1 cellular context compared by ENCODE assay signal in the genomic region with DNA sequence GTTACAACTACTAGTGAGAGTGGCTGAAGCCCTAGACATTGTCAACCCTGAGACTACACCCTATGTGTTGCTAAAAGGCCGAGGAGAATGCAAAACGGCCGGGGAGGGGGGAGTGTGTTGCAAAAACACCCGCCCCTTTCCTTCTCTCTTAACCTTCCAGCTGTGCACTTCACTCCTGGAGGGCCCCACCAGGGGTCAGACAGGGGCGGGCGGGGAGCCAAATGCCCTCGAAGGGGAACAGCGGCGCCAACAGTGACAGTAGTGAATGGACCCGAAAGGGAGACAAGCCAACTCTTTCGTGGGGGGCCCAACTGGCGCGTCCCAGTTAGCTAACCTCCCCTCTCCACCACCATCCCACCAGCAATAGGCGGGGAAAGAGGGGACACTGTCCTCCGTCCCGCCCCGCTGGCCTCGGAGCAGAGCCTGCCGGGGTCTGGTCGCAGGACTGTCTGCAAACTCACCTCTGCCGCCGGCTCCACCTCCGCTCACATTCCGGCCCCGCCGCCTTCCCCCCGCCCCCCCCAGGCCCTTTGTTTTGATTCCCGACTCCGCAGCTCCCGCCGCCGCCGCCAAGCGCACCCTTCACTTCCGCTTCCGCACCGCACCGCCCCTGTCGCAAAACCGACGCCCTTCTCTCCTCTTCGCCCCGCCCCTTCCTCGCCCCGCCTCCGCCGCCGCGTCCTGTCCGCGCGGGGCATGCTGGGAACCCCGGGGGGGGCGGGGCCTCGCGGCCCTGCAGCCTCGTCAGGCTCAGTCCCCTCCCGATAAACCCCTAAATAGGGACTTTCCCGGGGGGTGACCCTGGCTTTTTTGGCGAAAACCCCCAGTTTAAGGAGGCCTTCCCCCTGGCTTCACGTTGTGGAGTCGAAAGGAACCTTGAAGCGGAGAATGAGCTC.
TF ChIP-seq lines count a peak whose summit lies in the region.

A gene with protein sequence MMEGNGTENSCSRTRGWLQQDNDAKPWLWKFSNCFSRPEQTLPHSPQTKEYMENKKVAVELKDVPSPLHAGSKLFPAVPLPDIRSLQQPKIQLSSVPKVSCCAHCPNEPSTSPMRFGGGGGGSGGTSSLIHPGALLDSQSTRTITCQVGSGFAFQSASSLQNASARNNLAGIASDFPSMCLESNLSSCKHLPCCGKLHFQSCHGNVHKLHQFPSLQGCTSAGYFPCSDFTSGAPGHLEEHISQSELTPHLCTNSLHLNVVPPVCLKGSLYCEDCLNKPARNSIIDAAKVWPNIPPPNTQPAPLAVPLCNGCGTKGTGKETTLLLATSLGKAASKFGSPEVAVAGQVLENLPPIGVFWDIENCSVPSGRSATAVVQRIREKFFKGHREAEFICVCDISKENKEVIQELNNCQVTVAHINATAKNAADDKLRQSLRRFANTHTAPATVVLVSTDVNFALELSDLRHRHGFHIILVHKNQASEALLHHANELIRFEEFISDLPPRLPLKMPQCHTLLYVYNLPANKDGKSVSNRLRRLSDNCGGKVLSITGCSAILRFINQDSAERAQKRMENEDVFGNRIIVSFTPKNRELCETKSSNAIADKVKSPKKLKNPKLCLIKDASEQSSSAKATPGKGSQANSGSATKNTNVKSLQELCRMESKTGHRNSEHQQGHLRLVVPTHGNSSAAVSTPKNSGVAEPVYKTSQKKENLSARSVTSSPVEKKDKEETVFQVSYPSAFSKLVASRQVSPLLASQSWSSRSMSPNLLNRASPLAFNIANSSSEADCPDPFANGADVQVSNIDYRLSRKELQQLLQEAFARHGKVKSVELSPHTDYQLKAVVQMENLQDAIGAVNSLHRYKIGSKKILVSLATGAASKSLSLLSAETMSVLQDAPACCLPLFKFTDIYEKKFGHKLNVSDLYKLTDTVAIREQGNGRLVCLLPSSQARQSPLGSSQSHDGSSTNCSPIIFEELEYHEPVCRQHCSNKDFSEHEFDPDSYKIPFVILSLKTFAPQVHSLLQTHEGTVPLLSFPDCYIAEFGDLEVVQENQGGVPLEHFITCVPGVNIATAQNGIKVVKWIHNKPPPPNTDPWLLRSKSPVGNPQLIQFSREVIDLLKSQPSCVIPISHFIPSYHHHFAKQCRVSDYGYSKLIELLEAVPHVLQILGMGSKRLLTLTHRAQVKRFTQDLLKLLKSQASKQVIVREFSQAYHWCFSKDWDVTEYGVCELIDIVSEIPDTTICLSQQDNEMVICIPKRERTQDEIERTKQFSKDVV (N-terminal part only) (minus strand): TSS at position 598 of the 896 bp plus-strand sequence. CDS start 3,921 bp downstream, outside the sequence.

TF ChIP-seq in HEK293, 187 proteins besides CTCF, POLR2A, EP300 and RAD21 (continued from another document and continues in another):
- TF ChIP-seq, protein P1, sequence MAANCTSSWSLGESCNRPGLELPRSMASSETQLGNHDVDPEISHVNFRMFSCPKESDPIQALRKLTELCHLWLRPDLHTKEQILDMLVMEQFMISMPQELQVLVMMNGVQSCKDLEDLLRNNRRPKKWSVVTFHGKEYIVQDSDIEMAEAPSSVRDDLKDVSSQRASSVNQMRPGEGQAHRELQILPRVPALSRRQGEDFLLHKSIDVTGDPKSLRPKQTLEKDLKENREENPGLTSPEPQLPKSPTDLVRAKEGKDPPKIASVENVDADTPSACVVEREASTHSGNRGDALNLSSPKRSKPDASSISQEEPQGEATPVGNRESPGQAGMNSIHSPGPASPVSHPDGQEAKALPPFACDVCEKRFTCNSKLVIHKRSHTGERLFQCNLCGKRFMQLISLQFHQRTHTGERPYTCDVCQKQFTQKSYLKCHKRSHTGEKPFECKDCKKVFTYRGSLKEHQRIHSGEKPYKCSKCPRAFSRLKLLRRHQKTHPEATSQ (tag by site-specific recombination; IDR thresholded peaks at IDR 0.05): no peak
- no peak for TF ChIP-seq ZNF174 (tag by site-specific recombination; IDR thresholded peaks at IDR 0.05)
- peak; percentile 36; the same call in 1 of the 2 replicates for TF ChIP-seq ZNF639 (tag by site-specific recombination; IDR thresholded peaks at IDR 0.05)
- no peak for TF ChIP-seq ZNF701 (tag by site-specific recombination; IDR thresholded peaks at IDR 0.05)
- TF ChIP-seq ZNF776 (tag by site-specific recombination; IDR thresholded peaks at IDR 0.05; ENCODE audit: borderline replicate concordance): no peak
- peak; percentile 83 for TF ChIP-seq FEZF1 (tag by site-specific recombination; IDR thresholded peaks at IDR 0.05)
- no peak; the same call in 1 of the 2 replicates for TF ChIP-seq KLF7 (tag by site-specific recombination; IDR thresholded peaks at IDR 0.05; ENCODE audit: borderline replicate concordance)
- TF ChIP-seq ZEB2 (tag by site-specific recombination; IDR thresholded peaks at IDR 0.05): no peak; the same call in 1 of the 2 replicates
- TF ChIP-seq, protein P2, sequence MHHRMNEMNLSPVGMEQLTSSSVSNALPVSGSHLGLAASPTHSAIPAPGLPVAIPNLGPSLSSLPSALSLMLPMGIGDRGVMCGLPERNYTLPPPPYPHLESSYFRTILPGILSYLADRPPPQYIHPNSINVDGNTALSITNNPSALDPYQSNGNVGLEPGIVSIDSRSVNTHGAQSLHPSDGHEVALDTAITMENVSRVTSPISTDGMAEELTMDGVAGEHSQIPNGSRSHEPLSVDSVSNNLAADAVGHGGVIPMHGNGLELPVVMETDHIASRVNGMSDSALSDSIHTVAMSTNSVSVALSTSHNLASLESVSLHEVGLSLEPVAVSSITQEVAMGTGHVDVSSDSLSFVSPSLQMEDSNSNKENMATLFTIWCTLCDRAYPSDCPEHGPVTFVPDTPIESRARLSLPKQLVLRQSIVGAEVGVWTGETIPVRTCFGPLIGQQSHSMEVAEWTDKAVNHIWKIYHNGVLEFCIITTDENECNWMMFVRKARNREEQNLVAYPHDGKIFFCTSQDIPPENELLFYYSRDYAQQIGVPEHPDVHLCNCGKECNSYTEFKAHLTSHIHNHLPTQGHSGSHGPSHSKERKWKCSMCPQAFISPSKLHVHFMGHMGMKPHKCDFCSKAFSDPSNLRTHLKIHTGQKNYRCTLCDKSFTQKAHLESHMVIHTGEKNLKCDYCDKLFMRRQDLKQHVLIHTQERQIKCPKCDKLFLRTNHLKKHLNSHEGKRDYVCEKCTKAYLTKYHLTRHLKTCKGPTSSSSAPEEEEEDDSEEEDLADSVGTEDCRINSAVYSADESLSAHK (tag by site-specific recombination; IDR thresholded peaks at IDR 0.05): peak; percentile 57; the same call in 1 of the 2 replicates
- no peak for TF ChIP-seq ZNF521 (tag by site-specific recombination; IDR thresholded peaks at IDR 0.05)
- TF ChIP-seq ZBTB6 (tag by site-specific recombination; IDR thresholded peaks at IDR 0.05): no peak
- TF ChIP-seq YY2 (tag by site-specific recombination; IDR thresholded peaks at IDR 0.05): no peak
- TF ChIP-seq HOXC10 (CRISPR knock-in tag; IDR thresholded peaks at IDR 0.05): no peak
- no peak for TF ChIP-seq ZNF549 (tag by site-specific recombination; IDR thresholded peaks at IDR 0.05)
- TF ChIP-seq KLF8 (tag by site-specific recombination; IDR thresholded peaks at IDR 0.05): peak; percentile 64; the same call in 1 of the 2 replicates
- TF ChIP-seq ZNF157 (tag by site-specific recombination; IDR thresholded peaks at IDR 0.05): no peak
- TF ChIP-seq MEIS1 (CRISPR knock-in tag; IDR thresholded peaks at IDR 0.05; ENCODE audit: borderline replicate concordance): no peak
- TF ChIP-seq, protein P3, sequence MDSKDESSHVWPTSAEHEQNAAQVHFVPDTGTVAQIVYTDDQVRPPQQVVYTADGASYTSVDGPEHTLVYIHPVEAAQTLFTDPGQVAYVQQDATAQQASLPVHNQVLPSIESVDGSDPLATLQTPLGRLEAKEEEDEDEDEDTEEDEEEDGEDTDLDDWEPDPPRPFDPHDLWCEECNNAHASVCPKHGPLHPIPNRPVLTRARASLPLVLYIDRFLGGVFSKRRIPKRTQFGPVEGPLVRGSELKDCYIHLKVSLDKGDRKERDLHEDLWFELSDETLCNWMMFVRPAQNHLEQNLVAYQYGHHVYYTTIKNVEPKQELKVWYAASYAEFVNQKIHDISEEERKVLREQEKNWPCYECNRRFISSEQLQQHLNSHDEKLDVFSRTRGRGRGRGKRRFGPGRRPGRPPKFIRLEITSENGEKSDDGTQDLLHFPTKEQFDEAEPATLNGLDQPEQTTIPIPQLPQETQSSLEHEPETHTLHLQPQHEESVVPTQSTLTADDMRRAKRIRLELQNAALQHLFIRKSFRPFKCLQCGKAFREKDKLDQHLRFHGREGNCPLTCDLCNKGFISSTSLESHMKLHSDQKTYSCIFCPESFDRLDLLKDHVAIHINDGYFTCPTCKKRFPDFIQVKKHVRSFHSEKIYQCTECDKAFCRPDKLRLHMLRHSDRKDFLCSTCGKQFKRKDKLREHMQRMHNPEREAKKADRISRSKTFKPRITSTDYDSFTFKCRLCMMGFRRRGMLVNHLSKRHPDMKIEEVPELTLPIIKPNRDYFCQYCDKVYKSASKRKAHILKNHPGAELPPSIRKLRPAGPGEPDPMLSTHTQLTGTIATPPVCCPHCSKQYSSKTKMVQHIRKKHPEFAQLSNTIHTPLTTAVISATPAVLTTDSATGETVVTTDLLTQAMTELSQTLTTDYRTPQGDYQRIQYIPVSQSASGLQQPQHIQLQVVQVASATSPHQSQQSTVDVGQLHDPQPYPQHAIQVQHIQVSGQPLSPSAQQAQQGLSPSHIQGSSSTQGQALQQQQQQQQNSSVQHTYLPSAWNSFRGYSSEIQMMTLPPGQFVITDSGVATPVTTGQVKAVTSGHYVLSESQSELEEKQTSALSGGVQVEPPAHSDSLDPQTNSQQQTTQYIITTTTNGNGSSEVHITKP (tag by site-specific recombination; IDR thresholded peaks at IDR 0.05): peak; percentile 100
- peak; percentile 58; the same call in 1 of the 2 replicates for TF ChIP-seq ZNF580 (tag by site-specific recombination; IDR thresholded peaks at IDR 0.05)
- no peak for TF ChIP-seq SCRT2 (tag by site-specific recombination; IDR thresholded peaks at IDR 0.05)
- TF ChIP-seq PBX3 (CRISPR knock-in tag; IDR thresholded peaks at IDR 0.05): no peak
- no peak; the same call in 1 of the 2 replicates for TF ChIP-seq ZNF501 (tag by site-specific recombination; IDR thresholded peaks at IDR 0.05)
- TF ChIP-seq ZNF488 (tag by site-specific recombination; IDR thresholded peaks at IDR 0.05): no peak
- peak; percentile 78 for TF ChIP-seq ZIC2 (tag by site-specific recombination; IDR thresholded peaks at IDR 0.05)
- no peak for TF ChIP-seq ZNF26 (tag by site-specific recombination; IDR thresholded peaks at IDR 0.05)
- no peak for TF ChIP-seq ZNF112 (tag by site-specific recombination; IDR thresholded peaks at IDR 0.05)
- TF ChIP-seq PATZ1 (tag by site-specific recombination; IDR thresholded peaks at IDR 0.05): peak; percentile 93; the same call in 1 of the 2 replicates
- no peak for TF ChIP-seq SCRT1 (tag by site-specific recombination; IDR thresholded peaks at IDR 0.05; ENCODE audit: borderline replicate concordance)
